Comparison of ENCODE assay signal across 2 cellular contexts in the genomic region with DNA sequence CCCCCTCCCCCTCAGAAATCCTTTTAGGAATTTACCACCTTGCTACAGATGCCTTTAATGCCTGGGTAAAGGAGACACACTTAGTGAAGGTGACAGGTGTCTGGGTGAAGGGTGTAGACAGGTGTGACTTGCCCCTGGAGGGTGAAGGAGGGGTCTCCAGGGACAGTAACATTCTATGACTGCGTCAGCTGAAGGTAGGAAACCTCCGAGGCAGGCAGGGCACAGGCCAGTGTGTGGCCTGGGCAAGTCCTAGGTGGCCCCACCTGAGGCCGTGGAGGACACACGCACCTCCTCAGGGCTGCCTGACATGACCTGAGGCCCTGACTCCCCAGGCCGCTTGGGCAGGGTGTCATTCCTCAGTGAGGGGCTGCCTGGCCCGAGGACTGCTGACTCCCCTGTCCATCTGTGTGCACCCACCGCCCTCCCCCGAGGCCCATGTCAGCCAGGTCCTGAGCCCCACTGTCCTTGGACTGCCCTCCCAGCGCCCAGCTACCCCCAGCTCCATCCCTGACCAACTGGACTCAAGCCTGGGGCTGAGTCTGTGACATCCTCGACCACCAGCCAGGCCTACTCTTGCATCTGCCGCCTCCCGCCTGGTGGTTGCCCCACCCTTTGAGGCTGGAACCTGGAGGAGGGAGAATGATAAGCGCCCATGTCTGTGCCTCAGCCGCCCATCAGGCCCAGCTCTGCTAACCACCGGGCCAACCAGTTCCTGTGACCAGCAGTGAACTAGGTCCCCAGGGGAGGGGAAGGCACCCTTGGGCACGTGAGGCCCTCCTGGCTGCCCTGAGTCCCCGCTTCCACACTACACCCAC.
TF ChIP-seq lines count a peak whose summit lies in the region.

No MANE protein-coding gene starts in this region.

TF ChIP-seq in A549, 52 proteins besides CTCF, POLR2A, EP300 and RAD21:
- TF ChIP-seq SREBF2 (IDR thresholded peaks at IDR 0.05) (no peak), CEBPB (IDR thresholded peaks at IDR 0.05) (no peak), CBX2 (IDR thresholded peaks at IDR 0.05; ENCODE audit: borderline replicate concordance, low read depth) (no peak), CHD2 (IDR thresholded peaks at IDR 0.05; ENCODE audit: low read length, partially characterized antibody) (no peak), MAZ (IDR thresholded peaks at IDR 0.05; ENCODE audit: borderline replicate concordance, low read depth, low read length) (no peak), EHF (CRISPR knock-in tag; IDR thresholded peaks at IDR 0.05) (no peak), RARB (CRISPR knock-in tag; IDR thresholded peaks at IDR 0.05) (no peak), RCOR1 (IDR thresholded peaks at IDR 0.05; ENCODE audit: low read depth, low read length) (no peak)
- TF ChIP-seq, protein P1, sequence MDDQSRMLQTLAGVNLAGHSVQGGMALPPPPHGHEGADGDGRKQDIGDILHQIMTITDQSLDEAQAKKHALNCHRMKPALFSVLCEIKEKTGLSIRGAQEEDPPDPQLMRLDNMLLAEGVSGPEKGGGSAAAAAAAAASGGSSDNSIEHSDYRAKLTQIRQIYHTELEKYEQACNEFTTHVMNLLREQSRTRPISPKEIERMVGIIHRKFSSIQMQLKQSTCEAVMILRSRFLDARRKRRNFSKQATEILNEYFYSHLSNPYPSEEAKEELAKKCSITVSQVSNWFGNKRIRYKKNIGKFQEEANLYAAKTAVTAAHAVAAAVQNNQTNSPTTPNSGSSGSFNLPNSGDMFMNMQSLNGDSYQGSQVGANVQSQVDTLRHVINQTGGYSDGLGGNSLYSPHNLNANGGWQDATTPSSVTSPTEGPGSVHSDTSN (IDR thresholded peaks at IDR 0.05), result no peak

TF ChIP-seq in K562, 482 proteins besides CTCF, POLR2A, EP300 and RAD21 (continues in another document):
- TF ChIP-seq, protein P2, sequence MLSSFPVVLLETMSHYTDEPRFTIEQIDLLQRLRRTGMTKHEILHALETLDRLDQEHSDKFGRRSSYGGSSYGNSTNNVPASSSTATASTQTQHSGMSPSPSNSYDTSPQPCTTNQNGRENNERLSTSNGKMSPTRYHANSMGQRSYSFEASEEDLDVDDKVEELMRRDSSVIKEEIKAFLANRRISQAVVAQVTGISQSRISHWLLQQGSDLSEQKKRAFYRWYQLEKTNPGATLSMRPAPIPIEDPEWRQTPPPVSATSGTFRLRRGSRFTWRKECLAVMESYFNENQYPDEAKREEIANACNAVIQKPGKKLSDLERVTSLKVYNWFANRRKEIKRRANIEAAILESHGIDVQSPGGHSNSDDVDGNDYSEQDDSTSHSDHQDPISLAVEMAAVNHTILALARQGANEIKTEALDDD (IDR thresholded peaks at IDR 0.05), result peak; percentile 51; the same call in 1 of the 2 replicates
- TF ChIP-seq NUFIP1 (IDR thresholded peaks at IDR 0.05; ENCODE audit: partially characterized antibody) (no peak), L3MBTL2 (IDR thresholded peaks at IDR 0.05) (peak; percentile 39; the same call in 1 of the 2 replicates), ZNF589 (CRISPR knock-in tag; IDR thresholded peaks at IDR 0.05; ENCODE audit: low read depth) (no peak), TEAD1 (CRISPR knock-in tag; IDR thresholded peaks at IDR 0.05) (no peak), JUND (IDR thresholded peaks at IDR 0.05; ENCODE audit: borderline replicate concordance, low read depth, low read length) (no peak), JUND (tag; IDR thresholded peaks at IDR 0.05; ENCODE audit: borderline replicate concordance, low read depth, low read length) (0 out of 3 replicates have a peak, but pooled peaks have one; percentile 49), BHLHE40 (IDR thresholded peaks at IDR 0.05; ENCODE audit: low read length) (peak; percentile 49; the same call in 1 of the 2 replicates), ZNF174 (CRISPR knock-in tag; IDR thresholded peaks at IDR 0.05) (no peak), ZNF263 (CRISPR knock-in tag; IDR thresholded peaks at IDR 0.05; ENCODE audit: borderline replicate concordance) (peak; percentile 62; the same call in 1 of the 2 replicates), ZFX (CRISPR knock-in tag; IDR thresholded peaks at IDR 0.05) (peak; percentile 37; the same call in 1 of the 2 replicates)
- TF ChIP-seq, protein P3, sequence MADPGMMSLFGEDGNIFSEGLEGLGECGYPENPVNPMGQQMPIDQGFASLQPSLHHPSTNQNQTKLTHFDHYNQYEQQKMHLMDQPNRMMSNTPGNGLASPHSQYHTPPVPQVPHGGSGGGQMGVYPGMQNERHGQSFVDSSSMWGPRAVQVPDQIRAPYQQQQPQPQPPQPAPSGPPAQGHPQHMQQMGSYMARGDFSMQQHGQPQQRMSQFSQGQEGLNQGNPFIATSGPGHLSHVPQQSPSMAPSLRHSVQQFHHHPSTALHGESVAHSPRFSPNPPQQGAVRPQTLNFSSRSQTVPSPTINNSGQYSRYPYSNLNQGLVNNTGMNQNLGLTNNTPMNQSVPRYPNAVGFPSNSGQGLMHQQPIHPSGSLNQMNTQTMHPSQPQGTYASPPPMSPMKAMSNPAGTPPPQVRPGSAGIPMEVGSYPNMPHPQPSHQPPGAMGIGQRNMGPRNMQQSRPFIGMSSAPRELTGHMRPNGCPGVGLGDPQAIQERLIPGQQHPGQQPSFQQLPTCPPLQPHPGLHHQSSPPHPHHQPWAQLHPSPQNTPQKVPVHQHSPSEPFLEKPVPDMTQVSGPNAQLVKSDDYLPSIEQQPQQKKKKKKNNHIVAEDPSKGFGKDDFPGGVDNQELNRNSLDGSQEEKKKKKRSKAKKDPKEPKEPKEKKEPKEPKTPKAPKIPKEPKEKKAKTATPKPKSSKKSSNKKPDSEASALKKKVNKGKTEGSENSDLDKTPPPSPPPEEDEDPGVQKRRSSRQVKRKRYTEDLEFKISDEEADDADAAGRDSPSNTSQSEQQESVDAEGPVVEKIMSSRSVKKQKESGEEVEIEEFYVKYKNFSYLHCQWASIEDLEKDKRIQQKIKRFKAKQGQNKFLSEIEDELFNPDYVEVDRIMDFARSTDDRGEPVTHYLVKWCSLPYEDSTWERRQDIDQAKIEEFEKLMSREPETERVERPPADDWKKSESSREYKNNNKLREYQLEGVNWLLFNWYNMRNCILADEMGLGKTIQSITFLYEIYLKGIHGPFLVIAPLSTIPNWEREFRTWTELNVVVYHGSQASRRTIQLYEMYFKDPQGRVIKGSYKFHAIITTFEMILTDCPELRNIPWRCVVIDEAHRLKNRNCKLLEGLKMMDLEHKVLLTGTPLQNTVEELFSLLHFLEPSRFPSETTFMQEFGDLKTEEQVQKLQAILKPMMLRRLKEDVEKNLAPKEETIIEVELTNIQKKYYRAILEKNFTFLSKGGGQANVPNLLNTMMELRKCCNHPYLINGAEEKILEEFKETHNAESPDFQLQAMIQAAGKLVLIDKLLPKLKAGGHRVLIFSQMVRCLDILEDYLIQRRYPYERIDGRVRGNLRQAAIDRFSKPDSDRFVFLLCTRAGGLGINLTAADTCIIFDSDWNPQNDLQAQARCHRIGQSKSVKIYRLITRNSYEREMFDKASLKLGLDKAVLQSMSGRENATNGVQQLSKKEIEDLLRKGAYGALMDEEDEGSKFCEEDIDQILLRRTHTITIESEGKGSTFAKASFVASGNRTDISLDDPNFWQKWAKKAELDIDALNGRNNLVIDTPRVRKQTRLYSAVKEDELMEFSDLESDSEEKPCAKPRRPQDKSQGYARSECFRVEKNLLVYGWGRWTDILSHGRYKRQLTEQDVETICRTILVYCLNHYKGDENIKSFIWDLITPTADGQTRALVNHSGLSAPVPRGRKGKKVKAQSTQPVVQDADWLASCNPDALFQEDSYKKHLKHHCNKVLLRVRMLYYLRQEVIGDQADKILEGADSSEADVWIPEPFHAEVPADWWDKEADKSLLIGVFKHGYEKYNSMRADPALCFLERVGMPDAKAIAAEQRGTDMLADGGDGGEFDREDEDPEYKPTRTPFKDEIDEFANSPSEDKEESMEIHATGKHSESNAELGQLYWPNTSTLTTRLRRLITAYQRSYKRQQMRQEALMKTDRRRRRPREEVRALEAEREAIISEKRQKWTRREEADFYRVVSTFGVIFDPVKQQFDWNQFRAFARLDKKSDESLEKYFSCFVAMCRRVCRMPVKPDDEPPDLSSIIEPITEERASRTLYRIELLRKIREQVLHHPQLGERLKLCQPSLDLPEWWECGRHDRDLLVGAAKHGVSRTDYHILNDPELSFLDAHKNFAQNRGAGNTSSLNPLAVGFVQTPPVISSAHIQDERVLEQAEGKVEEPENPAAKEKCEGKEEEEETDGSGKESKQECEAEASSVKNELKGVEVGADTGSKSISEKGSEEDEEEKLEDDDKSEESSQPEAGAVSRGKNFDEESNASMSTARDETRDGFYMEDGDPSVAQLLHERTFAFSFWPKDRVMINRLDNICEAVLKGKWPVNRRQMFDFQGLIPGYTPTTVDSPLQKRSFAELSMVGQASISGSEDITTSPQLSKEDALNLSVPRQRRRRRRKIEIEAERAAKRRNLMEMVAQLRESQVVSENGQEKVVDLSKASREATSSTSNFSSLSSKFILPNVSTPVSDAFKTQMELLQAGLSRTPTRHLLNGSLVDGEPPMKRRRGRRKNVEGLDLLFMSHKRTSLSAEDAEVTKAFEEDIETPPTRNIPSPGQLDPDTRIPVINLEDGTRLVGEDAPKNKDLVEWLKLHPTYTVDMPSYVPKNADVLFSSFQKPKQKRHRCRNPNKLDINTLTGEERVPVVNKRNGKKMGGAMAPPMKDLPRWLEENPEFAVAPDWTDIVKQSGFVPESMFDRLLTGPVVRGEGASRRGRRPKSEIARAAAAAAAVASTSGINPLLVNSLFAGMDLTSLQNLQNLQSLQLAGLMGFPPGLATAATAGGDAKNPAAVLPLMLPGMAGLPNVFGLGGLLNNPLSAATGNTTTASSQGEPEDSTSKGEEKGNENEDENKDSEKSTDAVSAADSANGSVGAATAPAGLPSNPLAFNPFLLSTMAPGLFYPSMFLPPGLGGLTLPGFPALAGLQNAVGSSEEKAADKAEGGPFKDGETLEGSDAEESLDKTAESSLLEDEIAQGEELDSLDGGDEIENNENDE (IDR thresholded peaks at IDR 0.05; ENCODE audit: low read depth, low read length), result no peak
- TF ChIP-seq, protein P4, sequence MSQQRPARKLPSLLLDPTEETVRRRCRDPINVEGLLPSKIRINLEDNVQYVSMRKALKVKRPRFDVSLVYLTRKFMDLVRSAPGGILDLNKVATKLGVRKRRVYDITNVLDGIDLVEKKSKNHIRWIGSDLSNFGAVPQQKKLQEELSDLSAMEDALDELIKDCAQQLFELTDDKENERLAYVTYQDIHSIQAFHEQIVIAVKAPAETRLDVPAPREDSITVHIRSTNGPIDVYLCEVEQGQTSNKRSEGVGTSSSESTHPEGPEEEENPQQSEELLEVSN (IDR thresholded peaks at IDR 0.05; ENCODE audit: borderline replicate concordance in 1 of 2, extremely low read depth in 1 of 2, insufficient read depth in 1 of 2, insufficient read length in 1 of 2, low read depth in 1 of 2, low read length in 1 of 2, poor library complexity in 1 of 2, severe bottlenecking in 1 of 2), result peak; percentile 23 to 66
- TF ChIP-seq, protein P5, sequence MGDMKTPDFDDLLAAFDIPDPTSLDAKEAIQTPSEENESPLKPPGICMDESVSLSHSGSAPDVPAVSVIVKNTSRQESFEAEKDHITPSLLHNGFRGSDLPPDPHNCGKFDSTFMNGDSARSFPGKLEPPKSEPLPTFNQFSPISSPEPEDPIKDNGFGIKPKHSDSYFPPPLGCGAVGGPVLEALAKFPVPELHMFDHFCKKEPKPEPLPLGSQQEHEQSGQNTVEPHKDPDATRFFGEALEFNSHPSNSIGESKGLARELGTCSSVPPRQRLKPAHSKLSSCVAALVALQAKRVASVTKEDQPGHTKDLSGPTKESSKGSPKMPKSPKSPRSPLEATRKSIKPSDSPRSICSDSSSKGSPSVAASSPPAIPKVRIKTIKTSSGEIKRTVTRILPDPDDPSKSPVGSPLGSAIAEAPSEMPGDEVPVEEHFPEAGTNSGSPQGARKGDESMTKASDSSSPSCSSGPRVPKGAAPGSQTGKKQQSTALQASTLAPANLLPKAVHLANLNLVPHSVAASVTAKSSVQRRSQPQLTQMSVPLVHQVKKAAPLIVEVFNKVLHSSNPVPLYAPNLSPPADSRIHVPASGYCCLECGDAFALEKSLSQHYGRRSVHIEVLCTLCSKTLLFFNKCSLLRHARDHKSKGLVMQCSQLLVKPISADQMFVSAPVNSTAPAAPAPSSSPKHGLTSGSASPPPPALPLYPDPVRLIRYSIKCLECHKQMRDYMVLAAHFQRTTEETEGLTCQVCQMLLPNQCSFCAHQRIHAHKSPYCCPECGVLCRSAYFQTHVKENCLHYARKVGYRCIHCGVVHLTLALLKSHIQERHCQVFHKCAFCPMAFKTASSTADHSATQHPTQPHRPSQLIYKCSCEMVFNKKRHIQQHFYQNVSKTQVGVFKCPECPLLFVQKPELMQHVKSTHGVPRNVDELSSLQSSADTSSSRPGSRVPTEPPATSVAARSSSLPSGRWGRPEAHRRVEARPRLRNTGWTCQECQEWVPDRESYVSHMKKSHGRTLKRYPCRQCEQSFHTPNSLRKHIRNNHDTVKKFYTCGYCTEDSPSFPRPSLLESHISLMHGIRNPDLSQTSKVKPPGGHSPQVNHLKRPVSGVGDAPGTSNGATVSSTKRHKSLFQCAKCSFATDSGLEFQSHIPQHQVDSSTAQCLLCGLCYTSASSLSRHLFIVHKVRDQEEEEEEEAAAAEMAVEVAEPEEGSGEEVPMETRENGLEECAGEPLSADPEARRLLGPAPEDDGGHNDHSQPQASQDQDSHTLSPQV (IDR thresholded peaks at IDR 0.05), result peak; percentile 50
